In genomic region chr1:33111965-33112364, GRCh38 we compare ENCODE assay signal across 9 cellular contexts. TPM values are rescaled to one million over a fixed set of nuclear protein-coding genes. Genes with fewer than 3 reads are reported as not detected.
DNase-seq lines count a peak whose midpoint lies in the region; ATAC-seq and TF ChIP-seq lines count a peak whose summit lies in the region.
"Had no signal": no experiment of that assay in that cellular context is flagged by ENCODE, and none has a peak within 500 bp of the region (broad histone marks: within the 10 kb centered on the region; RNA-seq: fewer than 3 reads in every experiment).

No MANE protein-coding gene starts in this region.

- no peak overlapping the region for H3K27ac ChIP-seq in spleen
- H3K27ac ChIP-seq: gastroesophageal sphincter had no signal

- H3K9me3 ChIP-seq in Loucy (ENCODE audit: insufficient read depth, low read depth, low read length), result no peaks in the 10 kb centered on the region
- H3K9me3 ChIP-seq in adipocyte (ENCODE audit: control insufficient read depth, low read length), result peaks cover 11% of the 10 kb centered on the region
- peaks cover 0 to 13% (median 7%) of the 10 kb centered on the region in 8 donors for H3K9me3 ChIP-seq in spleen

- WGBS in spleen, 5 donors, result 47 to 61% (median 53%) methylated on average over 3 of the region's 3 CpGs

- TF ChIP-seq CTCF in Loucy (conservative IDR thresholded peaks at IDR 0.05; ENCODE audit: low read length) (peak; percentile 73), spleen (IDR thresholded peaks at IDR 0.05 in 8 of 11, conservative IDR thresholded peaks at IDR 0.05 in 3 of 11) (no peak)

- intact Hi-C loops in spleen (cut with DNase I; ENCODE audit: low total_unique reads), result no loop called here

- no peak for ATAC-seq in HG03439 (IDR thresholded peaks at IDR 0.05; ENCODE audit: unreplicated experiment)
- ATAC-seq: gastroesophageal sphincter had no signal

- H4K20me1 ChIP-seq in Loucy (ENCODE audit: insufficient read depth, low read length, poor library complexity, severe bottlenecking), result no peaks in the 10 kb centered on the region

- DNase-seq in DMS153 treated with DMSO at 0.1 percent for 48 hours (lab: John Stamatoyannopoulos, UW; ENCODE audit: unreplicated experiment) (peak; percentile 7), DMS153 (lab: John Stamatoyannopoulos, UW) (no peak), adipocyte (ENCODE audit: low read depth) (peak; percentile 58), lung microvascular endothelial cell (ENCODE audit: low read depth in 2 of 2) (peak; percentile 51 to 70), ACHN (no peak), spleen (no peak)

- no peak for TF ChIP-seq POLR2A in spleen (IDR thresholded peaks at IDR 0.05)

- no peak overlapping the region for H3K4me3 ChIP-seq in Loucy (ENCODE audit: low read length, poor library complexity, severe bottlenecking)
- no peak overlapping the region for H3K4me3 ChIP-seq in adipocyte (ENCODE audit: low read length)
- H3K4me3 ChIP-seq in spleen, result no peak overlapping the region
- H3K4me3 ChIP-seq: gastroesophageal sphincter had no signal

- H3K9me2 ChIP-seq in Loucy (replicated peaks; ENCODE audit: low read depth, low read length), result no peaks in the 10 kb centered on the region

- H3K36me3 ChIP-seq in Loucy (ENCODE audit: insufficient read depth, low read length) (no peaks in the 10 kb centered on the region), adipocyte (ENCODE audit: control insufficient read depth, insufficient read depth, low read length, severe bottlenecking) (no peaks in the 10 kb centered on the region), spleen (no peaks in the 10 kb centered on the region)

- H3K4me2 ChIP-seq in Loucy (ENCODE audit: low read depth, low read length, poor library complexity, severe bottlenecking), result no peak overlapping the region

- H3K4me1 ChIP-seq in Loucy (ENCODE audit: insufficient read depth, low read length, poor library complexity, severe bottlenecking) (no peaks in the 10 kb centered on the region), adipocyte (ENCODE audit: control insufficient read depth, insufficient read depth, low read length) (no peaks in the 10 kb centered on the region), spleen (no peaks in the 10 kb centered on the region)
- H3K4me1 ChIP-seq: gastroesophageal sphincter had no signal

- H3F3A ChIP-seq in Loucy (ENCODE audit: low read depth), result no peaks in the 10 kb centered on the region

- H3K9ac ChIP-seq in Loucy (ENCODE audit: low read depth, low read length, poor library complexity, severe bottlenecking) (no peak overlapping the region), adipocyte (ENCODE audit: low read length) (no peak overlapping the region)

- H3K79me2 ChIP-seq in Loucy (ENCODE audit: insufficient read depth, low read length), result no peaks in the 10 kb centered on the region

- in situ Hi-C loops in ACHN (cut with HindIII; ENCODE audit: low pct_ligation_motif_present, low pct_unique_long_range_greater_than_20kb, low sequenced_read_pairs), result no loop called here

- H2AFZ ChIP-seq in Loucy (ENCODE audit: low read length), result no peak overlapping the region

- H3K27me3 ChIP-seq in Loucy (ENCODE audit: insufficient read depth, low read length, poor library complexity, severe bottlenecking) (no peaks in the 10 kb centered on the region), adipocyte (replicated peaks; ENCODE audit: control insufficient read depth, insufficient read depth, low read length) (no peaks in the 10 kb centered on the region), spleen (replicated peaks in 1 of 7) (no peaks in the 10 kb centered on the region)
- H3K27me3 ChIP-seq: gastroesophageal sphincter had no signal

RNA-seq across cellular contexts. Expression of gene AZIN2, which starts 31.0 kb away (rescaled TPM):
- total RNA-seq in lung microvascular endothelial cell (0.60 and 0.65 TPM in 2 replicates), spleen (1 to 10 TPM; 2.8 to 8.3 (median 4.4) TPM)
- polyA plus RNA-seq in spleen, result 1 to 10 TPM; 1.4 to 2.0 (median 1.5) TPM

Comparison
In these comparisons a context has a peak if more than half of its experiments do, and no peak if none do; other contexts are left out.
1. DNase-seq: peak in DMS153 treated with DMSO at 0.1 percent for 48 hours (single experiment), adipocyte (single experiment) and lung microvascular endothelial cell (2 of 2); none in DMS153 (single experiment), ACHN (single experiment) and spleen (single experiment).